In genomic region chr19:35320285-35320706, GRCh38 we compare ENCODE assay signal across 3 cellular contexts.
A peak's percentile ranks its signal among the peaks of the same experiment; 100 is the strongest.
TF ChIP-seq lines count a peak whose summit lies in the region.

No MANE protein-coding gene starts in this region.

TF ChIP-seq in IMR-90, 13 proteins besides CTCF, POLR2A, EP300 and RAD21:
- TF ChIP-seq CEBPB (IDR thresholded peaks at IDR 0.05; ENCODE audit: low read depth, low read length) (no peak), MAZ (IDR thresholded peaks at IDR 0.05; ENCODE audit: borderline replicate concordance, low read depth, low read length) (no peak), NFE2L2 (IDR thresholded peaks at IDR 0.05; ENCODE audit: low read depth, low read length) (no peak), MAFK (IDR thresholded peaks at IDR 0.05; ENCODE audit: low read depth, low read length) (no peak), FOS (IDR thresholded peaks at IDR 0.05; ENCODE audit: low read depth, low read length) (no peak), USF2 (IDR thresholded peaks at IDR 0.05; ENCODE audit: low read depth, low read length) (no peak), CHD1 (IDR thresholded peaks at IDR 0.05; ENCODE audit: low read depth, low read length) (no peak), RCOR1 (IDR thresholded peaks at IDR 0.05; ENCODE audit: insufficient replicate concordance, low read length) (no peak), SMC3 (IDR thresholded peaks at IDR 0.05; ENCODE audit: low read depth, low read length) (no peak), ELK1 (IDR thresholded peaks at IDR 0.05; ENCODE audit: borderline replicate concordance, low read depth, low read length) (no peak), MXI1 (IDR thresholded peaks at IDR 0.05; ENCODE audit: borderline replicate concordance, low read depth, low read length) (no peak)

TF ChIP-seq in neural cell, 6 proteins besides CTCF, POLR2A, EP300 and RAD21:
- TF ChIP-seq TAF1 (IDR thresholded peaks at IDR 0.05; ENCODE audit: low read depth) (no peak), POLR2AphosphoS5 (IDR thresholded peaks at IDR 0.05) (peak; percentile 99), MXI1 (conservative IDR thresholded peaks at IDR 0.05; ENCODE audit: poor library complexity, severe bottlenecking) (peak; percentile 21)

TF ChIP-seq in GM23338, 12 proteins besides CTCF, POLR2A, EP300 and RAD21:
- TF ChIP-seq REST (IDR thresholded peaks at IDR 0.05; ENCODE audit: unreplicated experiment): no peak
- no peak for TF ChIP-seq JUNB (IDR thresholded peaks at IDR 0.05; ENCODE audit: unreplicated experiment)
- TF ChIP-seq CREB1 (CRISPR knock-in tag; IDR thresholded peaks at IDR 0.05; ENCODE audit: low read depth): no peak
- TF ChIP-seq ZNF331 (CRISPR knock-in tag; IDR thresholded peaks at IDR 0.05; ENCODE audit: low read depth): no peak
- no peak for TF ChIP-seq NANOG (IDR thresholded peaks at IDR 0.05; ENCODE audit: borderline replicate concordance)
